Comparison of ENCODE assay signal across 8 cellular contexts in genomic region chr9:71795097-71795807, GRCh38.
A peak's percentile ranks its signal among the peaks of the same experiment; 100 is the strongest.
DNase-seq lines count a peak whose midpoint lies in the region; ATAC-seq and FAIRE-seq lines count a peak whose summit lies in the region.

No MANE protein-coding gene starts in this region.

- ATAC-seq in GM18498 (IDR thresholded peaks at IDR 0.05; ENCODE audit: unreplicated experiment) (peak; percentile 87), GM21390 (IDR thresholded peaks at IDR 0.05; ENCODE audit: unreplicated experiment) (peak; percentile 89), HG03457 (IDR thresholded peaks at IDR 0.05; ENCODE audit: unreplicated experiment) (peak; percentile 89)

- FAIRE-seq in HTR-8/SVneo (lab: Jason Lieb, UNC) = no peak

- DNase-seq in glomerular visceral epithelial cell (ENCODE audit: extremely low spot score) (peak; percentile 58), NCI-H82 (lab: John Stamatoyannopoulos, UW) (no peak), HTR-8/SVneo (ENCODE audit: insufficient read length, low spot score) (no peak), SHP77 (lab: John Stamatoyannopoulos, UW) (no peak)
- DNase-seq in activated CD4-positive, CD25-positive, alpha-beta regulatory T cell treated with anti-CD3 and anti-CD28 coated beads, Interleukin-2, amount 50 U/mL, for 72 hours = no peak
